2 cellular contexts compared by ENCODE assay signal in genomic region chr10:80394358-80394916, GRCh38.
TF ChIP-seq lines count a peak whose summit lies in the region.

No MANE protein-coding gene starts in this region.

TF ChIP-seq in SK-N-SH, 30 proteins besides CTCF, POLR2A, EP300 and RAD21:
- TF ChIP-seq, protein P1, sequence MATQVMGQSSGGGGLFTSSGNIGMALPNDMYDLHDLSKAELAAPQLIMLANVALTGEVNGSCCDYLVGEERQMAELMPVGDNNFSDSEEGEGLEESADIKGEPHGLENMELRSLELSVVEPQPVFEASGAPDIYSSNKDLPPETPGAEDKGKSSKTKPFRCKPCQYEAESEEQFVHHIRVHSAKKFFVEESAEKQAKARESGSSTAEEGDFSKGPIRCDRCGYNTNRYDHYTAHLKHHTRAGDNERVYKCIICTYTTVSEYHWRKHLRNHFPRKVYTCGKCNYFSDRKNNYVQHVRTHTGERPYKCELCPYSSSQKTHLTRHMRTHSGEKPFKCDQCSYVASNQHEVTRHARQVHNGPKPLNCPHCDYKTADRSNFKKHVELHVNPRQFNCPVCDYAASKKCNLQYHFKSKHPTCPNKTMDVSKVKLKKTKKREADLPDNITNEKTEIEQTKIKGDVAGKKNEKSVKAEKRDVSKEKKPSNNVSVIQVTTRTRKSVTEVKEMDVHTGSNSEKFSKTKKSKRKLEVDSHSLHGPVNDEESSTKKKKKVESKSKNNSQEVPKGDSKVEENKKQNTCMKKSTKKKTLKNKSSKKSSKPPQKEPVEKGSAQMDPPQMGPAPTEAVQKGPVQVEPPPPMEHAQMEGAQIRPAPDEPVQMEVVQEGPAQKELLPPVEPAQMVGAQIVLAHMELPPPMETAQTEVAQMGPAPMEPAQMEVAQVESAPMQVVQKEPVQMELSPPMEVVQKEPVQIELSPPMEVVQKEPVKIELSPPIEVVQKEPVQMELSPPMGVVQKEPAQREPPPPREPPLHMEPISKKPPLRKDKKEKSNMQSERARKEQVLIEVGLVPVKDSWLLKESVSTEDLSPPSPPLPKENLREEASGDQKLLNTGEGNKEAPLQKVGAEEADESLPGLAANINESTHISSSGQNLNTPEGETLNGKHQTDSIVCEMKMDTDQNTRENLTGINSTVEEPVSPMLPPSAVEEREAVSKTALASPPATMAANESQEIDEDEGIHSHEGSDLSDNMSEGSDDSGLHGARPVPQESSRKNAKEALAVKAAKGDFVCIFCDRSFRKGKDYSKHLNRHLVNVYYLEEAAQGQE (IDR thresholded peaks at IDR 0.05; ENCODE audit: low read depth, low read length): no peak
- TF ChIP-seq RCOR1 (IDR thresholded peaks at IDR 0.05; ENCODE audit: low read length) (peak; percentile 52; the same call in 1 of the 2 replicates), MXI1 (IDR thresholded peaks at IDR 0.05; ENCODE audit: low read depth, low read length) (no peak), CHD2 (IDR thresholded peaks at IDR 0.05; ENCODE audit: low read length, partially characterized antibody) (no peak), FOXJ3 (CRISPR knock-in tag; IDR thresholded peaks at IDR 0.05) (no peak), GATA2 (CRISPR knock-in tag; IDR thresholded peaks at IDR 0.05) (peak; percentile 52)

TF ChIP-seq in SK-N-SH treated with all-trans-retinoic acid at 6 μM for 48 hours, 23 proteins besides CTCF, POLR2A, EP300 and RAD21 (continued from another document):
- TF ChIP-seq TSHZ2 (CRISPR knock-in tag; IDR thresholded peaks at IDR 0.05) (no peak), SNAI2 (CRISPR knock-in tag; IDR thresholded peaks at IDR 0.05) (no peak), TCF4 (CRISPR knock-in tag; IDR thresholded peaks at IDR 0.05; ENCODE audit: borderline replicate concordance) (no peak), ZC3H10 (CRISPR knock-in tag; IDR thresholded peaks at IDR 0.05) (no peak), POU6F1 (CRISPR knock-in tag; IDR thresholded peaks at IDR 0.05; ENCODE audit: borderline replicate concordance, low read depth) (no peak), ZNF70 (CRISPR knock-in tag; IDR thresholded peaks at IDR 0.05) (no peak), CREB5 (CRISPR knock-in tag; IDR thresholded peaks at IDR 0.05; ENCODE audit: low read depth) (no peak), OSR1 (CRISPR knock-in tag; IDR thresholded peaks at IDR 0.05) (no peak), ISL1 (CRISPR knock-in tag; IDR thresholded peaks at IDR 0.05) (no peak), CSDC2 (CRISPR knock-in tag; IDR thresholded peaks at IDR 0.05) (no peak)
- TF ChIP-seq, protein P2, sequence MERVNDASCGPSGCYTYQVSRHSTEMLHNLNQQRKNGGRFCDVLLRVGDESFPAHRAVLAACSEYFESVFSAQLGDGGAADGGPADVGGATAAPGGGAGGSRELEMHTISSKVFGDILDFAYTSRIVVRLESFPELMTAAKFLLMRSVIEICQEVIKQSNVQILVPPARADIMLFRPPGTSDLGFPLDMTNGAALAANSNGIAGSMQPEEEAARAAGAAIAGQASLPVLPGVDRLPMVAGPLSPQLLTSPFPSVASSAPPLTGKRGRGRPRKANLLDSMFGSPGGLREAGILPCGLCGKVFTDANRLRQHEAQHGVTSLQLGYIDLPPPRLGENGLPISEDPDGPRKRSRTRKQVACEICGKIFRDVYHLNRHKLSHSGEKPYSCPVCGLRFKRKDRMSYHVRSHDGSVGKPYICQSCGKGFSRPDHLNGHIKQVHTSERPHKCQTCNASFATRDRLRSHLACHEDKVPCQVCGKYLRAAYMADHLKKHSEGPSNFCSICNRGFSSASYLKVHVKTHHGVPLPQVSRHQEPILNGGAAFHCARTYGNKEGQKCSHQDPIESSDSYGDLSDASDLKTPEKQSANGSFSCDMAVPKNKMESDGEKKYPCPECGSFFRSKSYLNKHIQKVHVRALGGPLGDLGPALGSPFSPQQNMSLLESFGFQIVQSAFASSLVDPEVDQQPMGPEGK (CRISPR knock-in tag; IDR thresholded peaks at IDR 0.05; ENCODE audit: borderline replicate concordance): no peak
- TF ChIP-seq, protein P3, sequence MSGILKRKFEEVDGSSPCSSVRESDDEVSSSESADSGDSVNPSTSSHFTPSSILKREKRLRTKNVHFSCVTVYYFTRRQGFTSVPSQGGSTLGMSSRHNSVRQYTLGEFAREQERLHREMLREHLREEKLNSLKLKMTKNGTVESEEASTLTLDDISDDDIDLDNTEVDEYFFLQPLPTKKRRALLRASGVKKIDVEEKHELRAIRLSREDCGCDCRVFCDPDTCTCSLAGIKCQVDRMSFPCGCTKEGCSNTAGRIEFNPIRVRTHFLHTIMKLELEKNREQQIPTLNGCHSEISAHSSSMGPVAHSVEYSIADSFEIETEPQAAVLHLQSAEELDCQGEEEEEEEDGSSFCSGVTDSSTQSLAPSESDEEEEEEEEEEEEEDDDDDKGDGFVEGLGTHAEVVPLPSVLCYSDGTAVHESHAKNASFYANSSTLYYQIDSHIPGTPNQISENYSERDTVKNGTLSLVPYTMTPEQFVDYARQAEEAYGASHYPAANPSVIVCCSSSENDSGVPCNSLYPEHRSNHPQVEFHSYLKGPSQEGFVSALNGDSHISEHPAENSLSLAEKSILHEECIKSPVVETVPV (CRISPR knock-in tag; IDR thresholded peaks at IDR 0.05): no peak
